16 cellular contexts compared by ENCODE assay signal in the genomic region with DNA sequence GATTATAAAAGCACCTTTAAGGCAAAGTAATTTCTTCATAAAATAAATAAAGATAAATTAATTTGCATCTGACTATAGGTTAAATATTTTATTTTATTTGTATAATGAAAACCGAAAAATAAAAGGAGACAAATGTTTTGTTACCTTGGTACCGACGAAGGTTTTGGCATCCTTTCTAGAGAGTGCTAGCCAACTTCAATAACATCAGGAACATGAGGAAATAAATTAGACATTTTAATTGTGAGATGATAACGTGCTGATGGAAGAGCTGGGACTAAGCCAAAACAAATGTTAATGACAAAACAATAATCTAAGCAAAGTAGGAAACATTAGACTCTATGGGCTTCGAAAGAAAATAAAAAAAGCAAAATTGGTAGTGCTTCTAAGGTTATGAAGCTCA.
A peak's percentile ranks its signal among the peaks of the same experiment; 100 is the strongest.
DNase-seq lines count a peak whose midpoint lies in the region; TF ChIP-seq lines count a peak whose summit lies in the region.
"Had no signal": no experiment of that assay in that cellular context is flagged by ENCODE, and none has a peak within 500 bp of the region (broad histone marks: within the 10 kb centered on the region; RNA-seq: fewer than 3 reads in every experiment).

No MANE protein-coding gene starts in this region.

- H3K14ac ChIP-seq in trophoblast cell (ENCODE audit: low read length) = no peak overlapping the region

- H3K36me3 Mint-ChIP-seq in progenitor cell of endocrine pancreas (ENCODE audit: insufficient read depth) = no peaks in the 10 kb centered on the region
- H3K36me3 Mint-ChIP-seq: CD4-positive, CD25-positive, alpha-beta regulatory T cell; T-cell had no signal

- no peak overlapping the region for H2BK12ac ChIP-seq in trophoblast cell (ENCODE audit: low read length)

- no peaks in the 10 kb centered on the region for H3K27me3 ChIP-seq in prostate gland (replicated peaks; ENCODE audit: insufficient read depth)
- H3K27me3 ChIP-seq in trophoblast cell (ENCODE audit: insufficient read depth, low read length) = no peaks in the 10 kb centered on the region

- no peak overlapping the region for H4K12ac ChIP-seq in trophoblast cell (ENCODE audit: low read depth, low read length)

- no peak overlapping the region for H3K4ac ChIP-seq in trophoblast cell (ENCODE audit: low read depth, low read length)

- peaks cover 21% of the 10 kb centered on the region for H3K9me3 Mint-ChIP-seq in progenitor cell of endocrine pancreas (ENCODE audit: low read depth)

- H3K4me3 ChIP-seq in prostate gland (no peak overlapping the region), trophoblast cell (ENCODE audit: low read depth, low read length) (no peak overlapping the region)
- H3K4me3 ChIP-seq: GM23248 had no signal

- H3K18ac ChIP-seq in trophoblast cell (ENCODE audit: low read length) = no peak overlapping the region

- no peaks in the 10 kb centered on the region for H3K79me1 ChIP-seq in trophoblast cell (ENCODE audit: low read length)

- DNase-seq in DMS79 treated with DMSO at 0.1 percent for 48 hours (lab: John Stamatoyannopoulos, UW) (peak; percentile 63), NCI-H1105 treated with DMSO at 0.1 percent for 48 hours (lab: John Stamatoyannopoulos, UW) (peak; percentile 96), NCI-H748 treated with DMSO at 0.1 percent for 48 hours (lab: John Stamatoyannopoulos, UW) (peak; percentile 62), prostate gland (ENCODE audit: low spot score) (peak; percentile 16), progenitor cell of endocrine pancreas (ENCODE audit: low spot score, unreplicated experiment) (no peak), NCI-H146 treated with DMSO at 0.1 percent for 48 hours (lab: John Stamatoyannopoulos, UW; ENCODE audit: unreplicated experiment) (no peak), trophoblast cell (no peak)
- DNase-seq: CD4-positive, CD25-positive, alpha-beta regulatory T cell; GM23248; H9; HFFc6; KBM-7; NCI-H1694 treated with DMSO at 0.1 percent for 48 hours; NCI-H524 treated with DMSO at 0.1 percent for 48 hours; T-cell had no signal

- peaks cover 28% of the 10 kb centered on the region for H3K27me3 Mint-ChIP-seq in progenitor cell of endocrine pancreas
- H3K27me3 Mint-ChIP-seq: CD4-positive, CD25-positive, alpha-beta regulatory T cell; T-cell had no signal

- no peak overlapping the region for H2AK5ac ChIP-seq in trophoblast cell (ENCODE audit: low read length)

- no peak overlapping the region for H4K8ac ChIP-seq in trophoblast cell (ENCODE audit: low read depth, low read length)

- H3K4me2 ChIP-seq in trophoblast cell (ENCODE audit: low read length) = no peak overlapping the region

- H3K4me1 Mint-ChIP-seq in progenitor cell of endocrine pancreas (ENCODE audit: low read depth) = no peaks in the 10 kb centered on the region
- H3K4me1 Mint-ChIP-seq: CD4-positive, CD25-positive, alpha-beta regulatory T cell; H9; T-cell had no signal

- H3K4me1 ChIP-seq in prostate gland (replicated peaks) = no peaks in the 10 kb centered on the region
- H3K4me1 ChIP-seq in trophoblast cell (ENCODE audit: control insufficient read depth in 1 of 2, insufficient read depth in 2 of 2, low read length in 2 of 2) = no peaks in the 10 kb centered on the region

- H3K23ac ChIP-seq in trophoblast cell (ENCODE audit: low read length) = no peak overlapping the region

- no peaks in the 10 kb centered on the region for H3K79me2 ChIP-seq in trophoblast cell (ENCODE audit: control insufficient read depth, insufficient read depth, low read length, poor library complexity)

- no peak overlapping the region for H2AFZ ChIP-seq in trophoblast cell (ENCODE audit: insufficient read depth, low read length, poor library complexity)
- H2AFZ ChIP-seq: GM23248 had no signal

- no peak for TF ChIP-seq CTCF in prostate gland (IDR thresholded peaks at IDR 0.05)
- no peak for TF ChIP-seq CTCF in progenitor cell of endocrine pancreas (IDR thresholded peaks at IDR 0.05; ENCODE audit: unreplicated experiment)

- H3K9ac ChIP-seq in trophoblast cell (ENCODE audit: low read length) = no peak overlapping the region
- H3K9ac ChIP-seq: GM23248 had no signal

- H3K27ac Mint-ChIP-seq in progenitor cell of endocrine pancreas = no peak overlapping the region
- H3K27ac Mint-ChIP-seq: CD4-positive, CD25-positive, alpha-beta regulatory T cell; H9; HFFc6; T-cell; T-helper 2 cell treated with Interferon-gamma antibody and Interleukin-4, amounts not matched to agents 5 μg/mL and 100 μg/mL, for 36 hours had no signal

- H2BK5ac ChIP-seq in trophoblast cell (ENCODE audit: low read depth, low read length, poor library complexity) = no peak overlapping the region

- H3K36me3 ChIP-seq in prostate gland = no peaks in the 10 kb centered on the region
- no peaks in the 10 kb centered on the region for H3K36me3 ChIP-seq in trophoblast cell (ENCODE audit: control insufficient read depth in 1 of 2, insufficient read depth in 2 of 2, low read length in 2 of 2)

- H3K27ac ChIP-seq in prostate gland (no peak overlapping the region), trophoblast cell (ENCODE audit: low read depth, low read length) (no peak overlapping the region)
- H3K27ac ChIP-seq: GM23248 had no signal

- WGBS in prostate gland = 6% methylated on average over 5 of the region's 5 CpGs
- no CpG with 5 or more reads among the region's 5 CpGs for WGBS in trophoblast cell (ENCODE audit: extremely low coverage, insufficient coverage, insufficient read length)

- no peak for TF ChIP-seq POLR2A in prostate gland (IDR thresholded peaks at IDR 0.05)

- intact Hi-C loops in prostate gland (cut with DNase I) = no loop called here

- no peaks in the 10 kb centered on the region for H3K9me3 ChIP-seq in prostate gland
- H3K9me3 ChIP-seq in trophoblast cell (ENCODE audit: insufficient read depth, low read depth, low read length) = peaks cover 7% of the 10 kb centered on the region

- H4K91ac ChIP-seq in trophoblast cell (ENCODE audit: low read depth, low read length) = no peak overlapping the region

- H2BK120ac ChIP-seq in trophoblast cell (ENCODE audit: insufficient read depth, low read length, poor library complexity) = no peak overlapping the region

- no peak overlapping the region for H3K4me3 Mint-ChIP-seq in progenitor cell of endocrine pancreas (ENCODE audit: low read depth)
- H3K4me3 Mint-ChIP-seq: CD4-positive, CD25-positive, alpha-beta regulatory T cell; H9; HFFc6; T-cell; T-helper 2 cell treated with Interferon-gamma antibody and Interleukin-4, amounts not matched to agents 5 μg/mL and 100 μg/mL, for 36 hours had no signal

Comparison
In these comparisons a context has a peak if more than half of its experiments do, and no peak if none do; other contexts are left out.
1. DNase-seq: peak in DMS79 treated with DMSO at 0.1 percent for 48 hours (single experiment), NCI-H1105 treated with DMSO at 0.1 percent for 48 hours (single experiment), NCI-H748 treated with DMSO at 0.1 percent for 48 hours (single experiment) and prostate gland (single experiment); none in progenitor cell of endocrine pancreas (single experiment), NCI-H146 treated with DMSO at 0.1 percent for 48 hours (single experiment) and trophoblast cell (0 of 2).